Comparison of ENCODE assay signal across 8 cellular contexts in the genomic region with DNA sequence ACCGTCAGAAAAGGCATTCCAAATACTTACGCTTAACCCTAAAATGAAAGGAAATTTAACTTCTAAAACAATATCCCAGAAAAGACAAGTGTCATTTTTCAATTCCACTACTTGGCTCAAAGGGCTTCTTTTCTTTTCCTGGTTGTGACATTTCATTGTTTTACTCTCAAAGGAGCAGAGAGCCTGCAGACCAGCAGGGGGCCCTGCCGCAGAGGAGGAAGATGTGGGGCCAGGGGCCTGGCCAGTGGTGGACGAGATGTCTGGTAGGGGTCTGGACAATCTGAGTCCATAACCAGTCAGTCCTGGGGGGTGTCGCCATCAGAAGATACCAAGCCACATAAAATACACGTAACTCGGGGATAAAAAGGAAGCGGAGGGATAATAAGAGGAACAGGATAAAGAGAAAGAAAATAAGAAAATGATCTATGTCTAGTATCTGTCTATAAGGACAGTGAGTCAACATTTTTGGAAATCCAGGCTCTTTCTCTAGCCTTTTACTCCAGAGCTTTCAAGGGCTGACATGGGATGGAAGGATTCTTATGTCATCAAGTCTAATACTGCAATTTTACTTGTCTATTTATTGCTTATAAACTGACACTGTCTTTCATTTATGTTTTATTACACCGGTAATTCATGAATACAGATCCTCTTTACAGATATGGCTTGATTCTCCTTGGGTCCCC. TPM values are rescaled to one million over a fixed set of nuclear protein-coding genes. Genes with fewer than 3 reads are reported as not detected.
DNase-seq lines count a peak whose midpoint lies in the region; ATAC-seq, FAIRE-seq and TF ChIP-seq lines count a peak whose summit lies in the region.

No MANE protein-coding gene starts in this region.

- no peak overlapping the region for H3K4me3 ChIP-seq in heart left ventricle

- no peak overlapping the region for H3K4me3 Mint-ChIP-seq in CD4-positive, alpha-beta T cell
- H3K4me3 Mint-ChIP-seq in activated T-cell treated with anti-CD3 and anti-CD28 coated beads, Interleukin-2, amount 50 U/mL, for 4 hours, result no peak overlapping the region

- peak in 4 of 10 experiments; percentile 10 to 26 (median 18) for DNase-seq in CD4-positive, alpha-beta T cell
- peak; percentile 39 for DNase-seq in HTR-8/SVneo (ENCODE audit: insufficient read length, low spot score)
- peak; percentile 15 for DNase-seq in activated T-cell treated with anti-CD3 and anti-CD28 coated beads, Interleukin-2, amount 50 U/mL, for 4 hours
- DNase-seq in heart left ventricle, result peak in 2 of 5 donors; percentile 15 to 30
- peak; percentile 17 for DNase-seq in stimulated activated CD4-positive, alpha-beta T cell treated with anti-CD3 and anti-CD28 coated beads, Interleukin-12 subunit alpha, Interleukin-12 subunit beta, amount 100 ng/mL, for 4 hours
- no peak for DNase-seq in middle frontal gyrus (ENCODE audit: extremely low spot score, low spot score)

- no peak for TF ChIP-seq POLR2A in heart left ventricle (IDR thresholded peaks at IDR 0.05)

- no peak overlapping the region for H3K27ac Mint-ChIP-seq in CD4-positive, alpha-beta T cell

- H3K27me3 Mint-ChIP-seq in CD4-positive, alpha-beta T cell, result no peaks in the 10 kb centered on the region
- H3K27me3 Mint-ChIP-seq in activated T-cell treated with anti-CD3 and anti-CD28 coated beads, Interleukin-2, amount 50 U/mL, for 4 hours (ENCODE audit: low read depth), result no peaks in the 10 kb centered on the region

- H3K27ac ChIP-seq in CD4-positive, alpha-beta T cell (ENCODE audit: low read depth, low read length), result no peak overlapping the region
- H3K27ac ChIP-seq in heart left ventricle, result no peak overlapping the region

- FAIRE-seq in HTR-8/SVneo (lab: Jason Lieb, UNC), result no peak

- CTCF ChIA-PET in CD4-positive, alpha-beta T cell (lab: Charles Lee), result no interaction called here

- intact Hi-C loops in CD4-positive, alpha-beta T cell (cut with DNase I, micrococcal nuclease), result loop anchor here (2.0 to 5.0 kb wide), 2 partner anchors 133 to 154 kb away; no protein-coding TSS in a partner anchor
- intact Hi-C loops in heart left ventricle (cut with DNase I), result loop anchor here in 3 of 10 donors (2.0 to 5.0 kb wide), 3 partner anchors 61 to 133 kb away; no protein-coding TSS in a partner anchor

- peaks cover 0 to 10% (median 0%) of the 10 kb centered on the region in 12 donors for H3K4me1 ChIP-seq in heart left ventricle

- H3K27me3 ChIP-seq in CD4-positive, alpha-beta T cell (ENCODE audit: control insufficient read depth, insufficient read depth, low read length), result no peaks in the 10 kb centered on the region
- no peaks in the 10 kb centered on the region for H3K27me3 ChIP-seq in heart left ventricle

- H3K9me3 ChIP-seq in CD4-positive, alpha-beta T cell (ENCODE audit: control insufficient read depth, low read length), result no peaks in the 10 kb centered on the region
- no peaks in the 10 kb centered on the region for H3K9me3 ChIP-seq in heart left ventricle

- POLR2A ChIA-PET in CD4-positive, alpha-beta T cell (lab: Charles Lee), result interaction anchor here (1.1 to 1.3 kb wide), 2 partner anchors 31 to 60 kb away, joined by 3 read pairs; no protein-coding TSS in a partner anchor

- peaks cover 13% of the 10 kb centered on the region for H3K36me3 Mint-ChIP-seq in CD4-positive, alpha-beta T cell (ENCODE audit: low read depth)
- peaks cover 7% of the 10 kb centered on the region for H3K36me3 Mint-ChIP-seq in activated T-cell treated with anti-CD3 and anti-CD28 coated beads, Interleukin-2, amount 50 U/mL, for 4 hours (ENCODE audit: insufficient read depth)

- WGBS in heart left ventricle, 4 donors, result 66 to 73% (median 69%) methylated on average over 9 of the region's 9 CpGs

- H3K9me3 Mint-ChIP-seq in CD4-positive, alpha-beta T cell, result no peaks in the 10 kb centered on the region
- H3K9me3 Mint-ChIP-seq in activated T-cell treated with anti-CD3 and anti-CD28 coated beads, Interleukin-2, amount 50 U/mL, for 4 hours, result no peaks in the 10 kb centered on the region

- no peak for ATAC-seq in CD4-positive, alpha-beta T cell (ENCODE audit: poor library complexity)
- ATAC-seq in activated T-cell treated with anti-CD3 and anti-CD28 coated beads, Interleukin-2, amount 50 U/mL, for 4 hours, result no peak
- ATAC-seq in heart left ventricle, result peak in 2 of 4 donors; percentile 49 to 50
- no peak for ATAC-seq in HG03457 (IDR thresholded peaks at IDR 0.05; ENCODE audit: unreplicated experiment)
- no peak for ATAC-seq in HG02678 (IDR thresholded peaks at IDR 0.05; ENCODE audit: unreplicated experiment)

- H3K4me1 Mint-ChIP-seq in CD4-positive, alpha-beta T cell (ENCODE audit: low read depth), result peaks cover 52% of the 10 kb centered on the region
- peaks cover 42% of the 10 kb centered on the region for H3K4me1 Mint-ChIP-seq in activated T-cell treated with anti-CD3 and anti-CD28 coated beads, Interleukin-2, amount 50 U/mL, for 4 hours (ENCODE audit: low read depth)

- no peaks in the 10 kb centered on the region for H3K36me3 ChIP-seq in heart left ventricle

- TF ChIP-seq CTCF in CD4-positive, alpha-beta T cell (IDR thresholded peaks at IDR 0.05), result peak; percentile 64
- TF ChIP-seq CTCF in heart left ventricle (IDR thresholded peaks at IDR 0.05), result peak; percentile 28 to 68 (median 52)

RNA-seq across cellular contexts. Expression of a gene that starts 54.2 kb away (rescaled TPM):
- 10 to 100 TPM; 46.4 to 46.6 TPM for total RNA-seq in CD4-positive, alpha-beta T cell
- 10 to 100 TPM; 42.4 to 53.9 (median 44.7) TPM for total RNA-seq in activated T-cell treated with anti-CD3 and anti-CD28 coated beads, Interleukin-2, amount 50 U/mL, for 4 hours
- total RNA-seq in heart left ventricle, result 10 to 100 TPM; 13.5 to 36.8 (median 18.2) TPM
- 1 to 10 TPM; 6.5 to 9.3 TPM for polyA plus RNA-seq in heart left ventricle
